ENCODE assay signal across 8 cellular contexts in genomic region chr10:75234683-75235374, GRCh38. TPM values are rescaled to one million over a fixed set of nuclear protein-coding genes. Genes with fewer than 3 reads are reported as not detected.
A peak's percentile ranks its signal among the peaks of the same experiment; 100 is the strongest.
DNase-seq lines count a peak whose midpoint lies in the region; ATAC-seq and TF ChIP-seq lines count a peak whose summit lies in the region.

No MANE protein-coding gene starts in this region.

- peak; percentile 8 for ATAC-seq in HG02938 (IDR thresholded peaks at IDR 0.05; ENCODE audit: unreplicated experiment)

- no peak for TF ChIP-seq CTCF in SU-DHL-6 (IDR thresholded peaks at IDR 0.05; ENCODE audit: insufficient read depth, low read length, poor library complexity, severe bottlenecking)

- no peaks in the 10 kb centered on the region for H4K20me1 ChIP-seq in SU-DHL-6 (ENCODE audit: low read depth, low read length)

- peaks cover 51% of the 10 kb centered on the region for H3F3A ChIP-seq in SU-DHL-6 (ENCODE audit: insufficient read depth)

- DNase-seq in NCI-H2107 (lab: John Stamatoyannopoulos, UW), result peak; percentile 38
- DNase-seq in NCI-H2107 treated with DMSO at 0.1 percent for 48 hours (lab: John Stamatoyannopoulos, UW; ENCODE audit: unreplicated experiment), result no peak
- DNase-seq in effector CD4-positive, alpha-beta T cell, result peak; percentile 20
- DNase-seq in ACHN, result no peak

- H3K4me3 ChIP-seq in SU-DHL-6 (ENCODE audit: insufficient read depth, low read length, poor library complexity, severe bottlenecking) (peak overlapping the region; percentile 72), mucosa of rectum (ENCODE audit: low read length in 2 of 2) (peak overlapping the region; percentile 70 to 77), urinary bladder (ENCODE audit: low read depth, low read length) (peak overlapping the region; percentile 70)

- H3K9me3 ChIP-seq in SU-DHL-6 (ENCODE audit: insufficient read depth, low read length) (no peaks in the 10 kb centered on the region), mucosa of rectum (ENCODE audit: control insufficient read depth in 2 of 2, low read length in 2 of 2) (no peaks in the 10 kb centered on the region)

- H3K9me2 ChIP-seq in SU-DHL-6 (replicated peaks; ENCODE audit: insufficient read depth, low read length), result no peaks in the 10 kb centered on the region

- H3K27me3 ChIP-seq in SU-DHL-6 (ENCODE audit: low read length), result no peaks in the 10 kb centered on the region
- no peaks in the 10 kb centered on the region for H3K27me3 ChIP-seq in mucosa of rectum (ENCODE audit: control insufficient read depth in 2 of 2, insufficient read depth in 2 of 2, low read length in 2 of 2)

- WGBS in urinary bladder, result under 1% methylated on average over 62 of the region's 62 CpGs

- H3K36me3 ChIP-seq in SU-DHL-6 (ENCODE audit: low read length) (peaks cover 12% of the 10 kb centered on the region), mucosa of rectum (ENCODE audit: control insufficient read depth in 2 of 2, insufficient read depth in 2 of 2, low read length in 2 of 2) (peaks cover 25 to 29% of the 10 kb centered on the region in 2 donors), urinary bladder (ENCODE audit: insufficient read depth) (no peaks in the 10 kb centered on the region)

- peak overlapping the region; percentile 47 for H2AFZ ChIP-seq in SU-DHL-6 (ENCODE audit: low read depth, low read length, severe bottlenecking)

- peaks cover 19 to 22% of the 10 kb centered on the region in 2 donors for H3K4me1 ChIP-seq in mucosa of rectum (ENCODE audit: control insufficient read depth in 2 of 2, insufficient read depth in 2 of 2, low read length in 2 of 2)
- H3K4me1 ChIP-seq in urinary bladder (ENCODE audit: insufficient read depth), result no peaks in the 10 kb centered on the region

- H3K79me2 ChIP-seq in SU-DHL-6 (ENCODE audit: insufficient read depth, low read length), result no peaks in the 10 kb centered on the region

- H3K4me2 ChIP-seq in SU-DHL-6 (ENCODE audit: low read depth, low read length, poor library complexity, severe bottlenecking), result peak overlapping the region; percentile 70

- H3K9ac ChIP-seq in SU-DHL-6 (ENCODE audit: low read length) (peak overlapping the region; percentile 79), mucosa of rectum (ENCODE audit: low read depth in 1 of 2, low read length in 2 of 2) (peak overlapping the region; percentile 72 to 86)

- H3K27ac ChIP-seq in SU-DHL-6 (ENCODE audit: low read depth, low read length) (peak overlapping the region; percentile 82), mucosa of rectum (ENCODE audit: low read depth in 2 of 2, low read length in 2 of 2) (peak overlapping the region; percentile 91 to 92), urinary bladder (ENCODE audit: low read depth) (peak overlapping the region; percentile 73)

- in situ Hi-C loops in ACHN (cut with HindIII; ENCODE audit: low pct_ligation_motif_present, low pct_unique_long_range_greater_than_20kb, low sequenced_read_pairs), result no loop called here

RNA-seq across cellular contexts. Expression of gene COMTD1, which starts 0.9 kb away (rescaled TPM):
- 2.3 TPM for total RNA-seq in urinary bladder
- 16.3 TPM for polyA plus RNA-seq in urinary bladder

RNA-seq across cellular contexts. Expression of gene VDAC2, which starts 24.2 kb away (rescaled TPM):
- 127 TPM for total RNA-seq in urinary bladder
- polyA plus RNA-seq in urinary bladder, result 209 TPM

Comparison
In these comparisons a context has a peak if more than half of its experiments do, and no peak if none do; other contexts are left out.
1. DNase-seq: peak in NCI-H2107 (single experiment) and effector CD4-positive, alpha-beta T cell (single experiment); none in NCI-H2107 treated with DMSO at 0.1 percent for 48 hours (single experiment) and ACHN (single experiment).
2. Peak in every context shown above with its lines, with median percentiles within 50 percentile points of each other: H3K27ac ChIP-seq and H3K4me3 ChIP-seq.